In the genomic region with DNA sequence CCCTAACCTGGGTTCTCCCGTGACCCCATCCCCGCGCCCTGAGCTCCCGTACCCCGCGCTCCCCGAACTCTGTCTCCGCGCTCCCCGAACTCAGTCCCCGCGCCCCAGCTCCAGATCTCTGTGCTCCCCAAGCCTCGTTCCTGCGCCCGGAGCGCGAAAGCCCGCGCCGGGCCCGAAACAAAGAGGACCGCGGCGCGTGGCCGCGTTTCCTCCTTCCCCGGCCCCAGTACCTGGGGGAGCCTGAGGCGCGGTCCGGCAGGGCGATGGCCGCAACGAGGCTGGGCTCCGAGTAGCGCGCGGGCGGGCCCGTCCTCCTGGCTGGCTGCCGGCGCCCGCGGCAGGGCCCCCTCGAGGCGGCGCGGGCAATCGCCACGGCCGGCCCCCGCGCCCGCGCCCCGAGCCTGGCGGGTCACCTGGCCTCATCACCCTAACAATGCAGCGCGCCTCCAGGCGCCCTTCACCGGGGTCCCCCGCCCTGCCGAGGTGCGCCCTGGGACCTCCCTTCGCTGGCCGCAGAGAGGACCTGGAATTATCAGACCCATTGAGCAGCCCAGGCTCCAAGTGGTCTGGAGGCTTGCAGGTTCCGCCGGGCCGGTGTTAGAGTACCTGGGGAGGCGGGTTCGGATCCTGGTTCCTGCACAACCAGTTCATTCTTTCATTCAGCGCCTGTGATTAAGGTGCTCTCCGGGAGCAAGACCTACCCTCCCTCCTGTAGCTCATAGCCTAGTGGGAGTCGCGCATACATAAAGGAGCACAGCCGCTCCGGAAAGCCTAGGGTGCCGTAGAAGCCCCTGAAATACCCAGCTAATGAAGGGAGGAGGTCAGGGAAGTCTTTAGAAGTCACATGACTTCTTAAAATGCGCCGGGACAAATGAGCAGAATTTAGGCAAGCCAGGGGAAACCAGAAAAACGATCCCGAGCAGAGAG, we compare ENCODE assay signal across 8 cellular contexts. TPM values are rescaled to one million over a fixed set of nuclear protein-coding genes. Genes with fewer than 3 reads are reported as not detected.
DNase-seq lines count a peak whose midpoint lies in the region; ATAC-seq and TF ChIP-seq lines count a peak whose summit lies in the region.

A gene (minus strand): TSS at position 291 of the 927 bp plus-strand sequence. CDS start 142,475 bp downstream, outside the sequence.

- peak; percentile 34 for TF ChIP-seq POLR2A in right lobe of liver (IDR thresholded peaks at IDR 0.05)

- peak within 1 kb of the TSS; percentile 88 to 93 (median 91) for H3K4me3 ChIP-seq in right lobe of liver
- H3K4me3 ChIP-seq in thoracic aorta: peak within 1 kb of the TSS; percentile 92

- H3K27ac ChIP-seq in right lobe of liver (peak within 1 kb of the TSS; percentile 81 to 87 (median 86)), thoracic aorta (peak within 1 kb of the TSS; percentile 83 to 91)

- peak; percentile 15 to 45 (median 34) for TF ChIP-seq CTCF in right lobe of liver (IDR thresholded peaks at IDR 0.05)
- no peak for TF ChIP-seq CTCF in thoracic aorta (IDR thresholded peaks at IDR 0.05)

- intact Hi-C loops in dendritic cell treated with granulocyte-macrophage colony-stimulating factor and Interleukin-4, amounts not matched to agents 40 ng/mL and 50 ng/mL, for 4 days (cut with micrococcal nuclease): loop anchor here (2.0 to 10.0 kb wide), 2 partner anchors 87 to 233 kb away; no protein-coding TSS in a partner anchor
- intact Hi-C loops in right lobe of liver (cut with DNase I): no loop called here

- DNase-seq in COLO668 (lab: John Stamatoyannopoulos, UW; ENCODE audit: unreplicated experiment): peak; percentile 88
- peak; percentile 64 for DNase-seq in NAMALWA (ENCODE audit: low spot score)
- peak in 2 of 3 donors; percentile 59 to 69 for DNase-seq in right lobe of liver
- DNase-seq in thoracic aorta (ENCODE audit: low spot score): no peak
- DNase-seq in NCI-H446 (lab: John Stamatoyannopoulos, UW): no peak

- H3K36me3 Mint-ChIP-seq in dendritic cell treated with granulocyte-macrophage colony-stimulating factor and Interleukin-4, amounts not matched to agents 40 ng/mL and 50 ng/mL, for 4 days (ENCODE audit: low read depth): peaks cover 20% of the 10 kb centered on the region

- H3K36me3 ChIP-seq in right lobe of liver (no peaks in the 10 kb centered on the region), thoracic aorta (no peaks in the 10 kb centered on the region)

- H3K4me1 ChIP-seq in right lobe of liver: peaks cover 0 to 24% (median 12%) of the 10 kb centered on the region in 4 donors
- H3K4me1 ChIP-seq in thoracic aorta (ENCODE audit: control insufficient read depth in 1 of 2, low read depth in 2 of 2): peaks cover 45 to 74% of the 10 kb centered on the region in 2 donors

- H3K27me3 ChIP-seq in right lobe of liver: no peaks in the 10 kb centered on the region
- H3K27me3 ChIP-seq in thoracic aorta (replicated peaks; ENCODE audit: insufficient read depth): no peaks in the 10 kb centered on the region

- peaks cover 81% of the 10 kb centered on the region for H3K4me1 Mint-ChIP-seq in dendritic cell treated with granulocyte-macrophage colony-stimulating factor and Interleukin-4, amounts not matched to agents 40 ng/mL and 50 ng/mL, for 4 days (ENCODE audit: low read depth)

- peaks cover 11% of the 10 kb centered on the region for H3K27me3 Mint-ChIP-seq in dendritic cell treated with granulocyte-macrophage colony-stimulating factor and Interleukin-4, amounts not matched to agents 40 ng/mL and 50 ng/mL, for 4 days

- no peaks in the 10 kb centered on the region for H3K9me3 ChIP-seq in right lobe of liver
- no peaks in the 10 kb centered on the region for H3K9me3 ChIP-seq in thoracic aorta

- ATAC-seq in right lobe of liver (peak; percentile 67 to 78 (median 76)), thoracic aorta (ENCODE audit: insufficient number of reproducible peaks, low FRiP score, low read depth) (no peak), GM18873 (IDR thresholded peaks at IDR 0.05; ENCODE audit: low FRiP score, unreplicated experiment) (no peak), HG02973 (IDR thresholded peaks at IDR 0.05; ENCODE audit: unreplicated experiment) (no peak)

- peak within 1 kb of the TSS; percentile 100 for H3K4me3 Mint-ChIP-seq in dendritic cell treated with granulocyte-macrophage colony-stimulating factor and Interleukin-4, amounts not matched to agents 40 ng/mL and 50 ng/mL, for 4 days

- WGBS in right lobe of liver (ENCODE audit: insufficient coverage, low coverage, low lambda C conversion rate, missing lambda C conversion rate): 21% methylated on average over 39 of the region's 82 CpGs

- no peaks in the 10 kb centered on the region for H3K9me3 Mint-ChIP-seq in dendritic cell treated with granulocyte-macrophage colony-stimulating factor and Interleukin-4, amounts not matched to agents 40 ng/mL and 50 ng/mL, for 4 days

- H3K27ac Mint-ChIP-seq in dendritic cell treated with granulocyte-macrophage colony-stimulating factor and Interleukin-4, amounts not matched to agents 40 ng/mL and 50 ng/mL, for 4 days: peak within 1 kb of the TSS; percentile 96

RNA-seq across cellular contexts. Expression of the gene that starts here (rescaled TPM):
- total RNA-seq in right lobe of liver: 10 to 100 TPM; 51.2 to 95.0 (median 58.4) TPM
- 100 to 1,000 TPM; 138 to 151 TPM for total RNA-seq in thoracic aorta

Comparison
In these comparisons a context has a peak if more than half of its experiments do, and no peak if none do; other contexts are left out.
1. DNase-seq: peak in COLO668 (single experiment), NAMALWA (single experiment) and right lobe of liver (2 of 3); none in thoracic aorta (single experiment) and NCI-H446 (0 of 2).
2. ATAC-seq: peak in right lobe of liver (4 of 4); none in thoracic aorta (single experiment), GM18873 (single experiment) and HG02973 (single experiment).